ENCODE assay signal across 26 cellular contexts in the genomic region with DNA sequence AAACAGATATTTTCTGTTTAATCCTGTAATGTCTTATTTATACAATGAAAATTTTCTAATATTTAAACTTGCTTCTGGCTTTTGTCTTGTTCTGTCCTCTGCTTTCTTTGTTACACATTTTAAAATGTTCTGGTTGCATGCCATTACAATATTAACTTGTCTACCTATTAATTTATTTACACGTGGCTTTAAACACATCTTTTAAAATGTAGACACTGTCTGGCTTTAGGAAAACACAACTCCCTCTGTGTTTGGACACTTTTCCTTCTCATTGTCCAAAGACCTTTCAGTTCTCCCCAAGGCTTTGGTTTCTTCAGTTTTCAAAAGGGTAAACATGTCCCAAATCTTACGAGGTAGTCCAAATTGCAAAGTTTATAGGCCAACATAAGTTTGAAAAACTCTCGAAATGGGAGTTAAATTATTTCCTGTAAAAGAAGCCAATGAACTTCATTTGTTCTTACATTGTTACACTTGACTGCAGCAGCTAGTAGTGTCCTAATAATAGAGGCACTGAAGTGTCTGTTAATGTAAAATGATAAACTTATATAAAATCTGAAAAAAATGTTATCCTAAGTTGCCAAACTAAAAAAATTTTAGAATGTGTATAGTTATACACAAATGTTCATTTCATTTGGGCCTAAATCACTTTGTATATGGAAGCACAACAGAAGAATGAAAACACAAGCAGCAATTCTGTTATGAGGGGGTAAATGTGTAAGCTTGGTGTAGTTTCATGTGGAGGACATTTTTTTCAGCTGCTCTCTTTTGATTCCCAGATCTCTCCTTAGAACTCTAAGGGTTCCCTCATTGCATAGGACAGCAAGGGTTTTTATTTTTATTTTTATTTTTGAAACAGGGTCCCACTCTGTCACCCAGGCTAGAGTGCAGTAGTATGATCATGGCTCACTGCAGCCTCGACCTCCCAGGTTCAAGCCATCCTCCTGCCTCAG.
"Had no signal": no experiment of that assay in that cellular context is flagged by ENCODE, and none has a peak within 500 bp of the region (broad histone marks: within the 10 kb centered on the region; RNA-seq: fewer than 3 reads in every experiment).

No MANE protein-coding gene starts in this region.

- H3K27me3 ChIP-seq: gastrocnemius medialis, heart left ventricle, hepatocyte, ovary, right lobe of liver, stomach, tibial artery, upper lobe of left lung had no signal

- H3K4me3 ChIP-seq: gastrocnemius medialis, heart left ventricle, hepatocyte, lung, mucosa of descending colon, ovary, right lobe of liver, stomach, tibial artery, upper lobe of left lung had no signal

- ATAC-seq: effector memory CD8-positive, alpha-beta T cell; gastrocnemius medialis; heart left ventricle; left lobe of liver; mucosa of descending colon; naive thymus-derived CD8-positive, alpha-beta T cell; right lobe of liver; stimulated activated effector memory CD8-positive, alpha-beta T cell treated with anti-CD3 and anti-CD28 coated beads, Interleukin-12 subunit alpha, Interleukin-12 subunit beta, amount 100 ng/mL, for 72 hours had no signal

- H3K36me3 ChIP-seq: gastrocnemius medialis, ovary, tibial artery had no signal

- H3K9me3 ChIP-seq: gastrocnemius medialis, heart left ventricle, mucosa of descending colon, ovary, right lobe of liver, stomach, tibial artery, upper lobe of left lung had no signal

- H3K4me1 ChIP-seq: gastrocnemius medialis, heart left ventricle, tibial artery, upper lobe of left lung had no signal

- H3K4me2 ChIP-seq: hepatocyte had no signal

- H3K27ac ChIP-seq: gastrocnemius medialis, hepatocyte, ovary, right lobe of liver, stomach, tibial artery, upper lobe of left lung had no signal

- DNase-seq: cerebellar nuclear complex; cortex of kidney; effector memory CD8-positive, alpha-beta T cell; foreskin fibroblast; gastrocnemius medialis; heart left ventricle; kidney; mesenchymal stem cell; mucosa of descending colon; naive thymus-derived CD8-positive, alpha-beta T cell; nephron progenitor cell; occipital lobe; ovary; retina; right lobe of liver; stimulated activated CD4-positive, alpha-beta T cell treated with anti-CD3 and anti-CD28 coated beads, Interleukin-2, amount 100 ng/mL, for 24 hours; stimulated activated CD4-positive, alpha-beta T cell treated with anti-CD3 and anti-CD28 coated beads, Interleukin-4, amount 100 ng/mL, for 24 hours; stimulated activated naive CD4-positive, alpha-beta T cell treated with Interleukin-2 at 50 U/mL for 16 hours; stomach; tibial artery; upper lobe of left lung had no signal

- FAIRE-seq: kidney, urothelium cell line had no signal
